Comparison of ENCODE assay signal across 8 cellular contexts in the genomic region with DNA sequence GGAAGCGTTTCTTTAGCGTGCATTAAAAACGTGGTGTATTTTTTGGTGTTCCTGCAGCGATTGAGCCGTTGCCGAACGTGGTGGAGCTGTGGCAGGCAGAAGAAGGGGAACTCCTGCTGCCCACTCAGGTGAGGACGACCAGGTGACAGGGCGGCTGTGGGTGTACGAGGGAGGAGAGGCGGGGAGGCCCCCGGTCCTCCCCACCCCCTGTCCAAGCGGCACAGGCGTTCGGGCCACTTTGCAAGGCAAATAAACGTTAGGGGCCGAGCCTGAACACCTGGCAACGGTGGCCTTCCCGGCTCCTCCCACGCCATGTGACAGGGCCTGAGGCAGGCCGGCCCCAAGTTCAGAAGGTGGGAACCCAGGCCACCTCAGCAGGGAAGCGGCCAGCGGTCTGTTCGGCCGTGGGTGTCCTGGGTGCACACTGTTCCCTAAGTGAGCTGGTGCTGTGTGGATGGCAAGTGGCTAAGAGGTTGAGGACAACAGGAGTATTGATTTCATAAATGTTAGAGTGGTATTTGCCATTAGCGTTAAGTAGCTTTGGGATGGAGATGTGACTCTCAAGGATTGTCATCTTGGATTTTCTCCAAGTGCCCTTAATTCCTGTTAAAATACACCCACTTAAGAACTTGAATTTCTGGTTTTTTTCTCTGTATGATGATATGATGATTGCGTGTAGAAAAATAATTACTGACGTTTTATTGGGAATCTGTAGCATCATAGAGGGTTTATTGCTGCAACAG. TPM values are rescaled to one million over a fixed set of nuclear protein-coding genes. Genes with fewer than 3 reads are reported as not detected.
DNase-seq lines count a peak whose midpoint lies in the region; ATAC-seq and TF ChIP-seq lines count a peak whose summit lies in the region.

No MANE protein-coding gene starts in this region.

- peak; percentile 45 for ATAC-seq in GM19468 (IDR thresholded peaks at IDR 0.05; ENCODE audit: extremely low read depth, unreplicated experiment)
- ATAC-seq in HG03558 (IDR thresholded peaks at IDR 0.05; ENCODE audit: extremely low read depth, unreplicated experiment): peak; percentile 27

- H3K9me3 ChIP-seq in iPS-18c (ENCODE audit: control insufficient read depth, insufficient read depth, low read length): no peaks in the 10 kb centered on the region

- peak overlapping the region; percentile 86 for H3K4me3 ChIP-seq in iPS-18c (ENCODE audit: insufficient read depth, low read depth, low read length)

- H3K27ac ChIP-seq in RWPE1: peak overlapping the region; percentile 76

- CTCF ChIA-PET in RWPE1 (lab: Yijun Ruan, JAX): interaction anchor here (0.6 to 3.4 kb wide), 5 partner anchors 16 to 140 kb away, joined by 3 to 14 read pairs (median 3); no protein-coding TSS in a partner anchor

- TF ChIP-seq CTCF in RWPE1 (conservative IDR thresholded peaks at IDR 0.05; ENCODE audit: low read depth): no peak

- DNase-seq in Daoy (ENCODE audit: low read depth): peak; percentile 10
- peak; percentile 25 for DNase-seq in RWPE1 (ENCODE audit: low spot score)
- DNase-seq in astrocyte of the hippocampus (ENCODE audit: low read depth, low spot score): peak; percentile 36
- DNase-seq in stimulated activated CD4-positive, alpha-beta T cell treated with anti-CD3 and anti-CD28 coated beads, Interleukin-1b, Interleukin-23, amount 100 ng/mL, for 4 hours (ENCODE audit: low read depth in 2 of 2): peak; percentile 36 to 37
- DNase-seq in SW 1271 (lab: John Stamatoyannopoulos, UW): no peak

- POLR2A ChIA-PET in RWPE1 (lab: Yijun Ruan, JAX; ENCODE audit: low non-redundant PET): no interaction called here

RNA-seq across cellular contexts. Expression of a gene that starts 1.2 kb away (rescaled TPM):
- total RNA-seq in Daoy (2014; rRNA removed; shearing (Covaris generic)): 6.6 and 8.1 TPM in 2 replicates

Comparison
In these comparisons a context has a peak if more than half of its experiments do, and no peak if none do; other contexts are left out.
1. DNase-seq: peak in Daoy (single experiment), RWPE1 (single experiment), astrocyte of the hippocampus (single experiment) and stimulated activated CD4-positive, alpha-beta T cell treated with anti-CD3 and anti-CD28 coated beads, Interleukin-1b, Interleukin-23, amount 100 ng/mL, for 4 hours (2 of 2); none in SW 1271 (0 of 2).